Comparison of ENCODE assay signal across 19 cellular contexts in genomic region chr4:110270492-110271197, GRCh38.
DNase-seq lines count a peak whose midpoint lies in the region; ATAC-seq and TF ChIP-seq lines count a peak whose summit lies in the region.
"Had no signal": no experiment of that assay in that cellular context is flagged by ENCODE, and none has a peak within 500 bp of the region (broad histone marks: within the 10 kb centered on the region; RNA-seq: fewer than 3 reads in every experiment).

No MANE protein-coding gene starts in this region.

- peaks cover 0 to 4% (median 0%) of the 10 kb centered on the region in 11 donors for H3K9me3 Mint-ChIP-seq in naive thymus-derived CD4-positive, alpha-beta T cell
- H3K9me3 Mint-ChIP-seq in activated T-cell treated with anti-CD3 and anti-CD28 coated beads, Interleukin-2, amount 50 U/mL, for 72 hours: no peaks in the 10 kb centered on the region
- H3K9me3 Mint-ChIP-seq: activated CD4-positive, alpha-beta memory T cell treated with anti-CD3 and anti-CD28 coated beads, Interleukin-2, amount 10 ng/mL, durations not matched to agents 7 days and 5 days had no signal

- no peak overlapping the region for H3K4me3 ChIP-seq in HFF-Myc (replicated peaks; ENCODE audit: low read depth, low read length)
- H3K4me3 ChIP-seq in fibroblast of pulmonary artery (replicated peaks; ENCODE audit: low read depth, low read length): no peak overlapping the region
- no peak overlapping the region for H3K4me3 ChIP-seq in naive thymus-derived CD4-positive, alpha-beta T cell (ENCODE audit: low read length)
- H3K4me3 ChIP-seq: A549, psoas muscle had no signal

- CTCF ChIA-PET in naive thymus-derived CD4-positive, alpha-beta T cell (lab: Charles Lee): no interaction called here

- intact Hi-C loops in naive thymus-derived CD4-positive, alpha-beta T cell (cut with micrococcal nuclease): no loop called here

- H3K27me3 ChIP-seq in naive thymus-derived CD4-positive, alpha-beta T cell (ENCODE audit: control insufficient read depth in 2 of 2, insufficient read depth in 2 of 2, low read length in 2 of 2): no peaks in the 10 kb centered on the region

- peaks cover 0 to 25% (median 0%) of the 10 kb centered on the region in 5 donors for H3K27me3 Mint-ChIP-seq in naive thymus-derived CD4-positive, alpha-beta T cell
- H3K27me3 Mint-ChIP-seq in activated T-cell treated with anti-CD3 and anti-CD28 coated beads, Interleukin-2, amount 50 U/mL, for 72 hours (ENCODE audit: low read depth): peaks cover 12% of the 10 kb centered on the region

- ATAC-seq in SK-N-SH treated with all-trans-retinoic acid at 6 μM for 48 hours: peak; percentile 86
- no peak for ATAC-seq in naive thymus-derived CD4-positive, alpha-beta T cell
- no peak for ATAC-seq in activated T-cell treated with anti-CD3 and anti-CD28 coated beads, Interleukin-2, amount 50 U/mL, for 72 hours (replicated peaks in 1 of 2)
- ATAC-seq in GM21423 (IDR thresholded peaks at IDR 0.05; ENCODE audit: unreplicated experiment): no peak
- ATAC-seq: A549, Panc1, T-helper 17 cell had no signal

- DNase-seq in A172 (ENCODE audit: low spot score): peak; percentile 67
- peak; percentile 22 for DNase-seq in HFF-Myc (ENCODE audit: extremely low read depth, low read depth)
- DNase-seq in fibroblast of pulmonary artery (ENCODE audit: low read depth): peak; percentile 42
- no peak for DNase-seq in naive thymus-derived CD4-positive, alpha-beta T cell
- no peak for DNase-seq in hippocampal formation (lab: John Stamatoyannopoulos, UW)
- no peak for DNase-seq in activated T-cell treated with anti-CD3 and anti-CD28 coated beads, Interleukin-2, amount 50 U/mL, for 72 hours
- DNase-seq: activated CD4-positive, alpha-beta memory T cell treated with anti-CD3 and anti-CD28 coated beads, Interleukin-2, amount 10 ng/mL, durations not matched to agents 7 days and 5 days; activated gamma-delta T cell treated with Interleukin-2 at 50 U/mL for 16 hours; DMS 273 treated with DMSO at 0.1 percent for 48 hours; NCI-H1092; psoas muscle; stimulated activated CD8-positive, alpha-beta memory T cell treated with anti-CD3 and anti-CD28 coated beads, Interleukin-4, amount 100 ng/mL, for 48 hours; T-helper 17 cell; trophoblast cell had no signal

- no peak overlapping the region for H3K4me3 Mint-ChIP-seq in naive thymus-derived CD4-positive, alpha-beta T cell
- no peak overlapping the region for H3K4me3 Mint-ChIP-seq in activated T-cell treated with anti-CD3 and anti-CD28 coated beads, Interleukin-2, amount 50 U/mL, for 72 hours
- H3K4me3 Mint-ChIP-seq: activated CD4-positive, alpha-beta memory T cell treated with anti-CD3 and anti-CD28 coated beads, Interleukin-2, amount 10 ng/mL, durations not matched to agents 7 days and 5 days; mesothelial cell of epicardium; T-helper 17 cell had no signal

- no peak for TF ChIP-seq CTCF in HFF-Myc (IDR thresholded peaks at IDR 0.05; ENCODE audit: low read depth, low read length, missing control alignments)
- no peak for TF ChIP-seq CTCF in fibroblast of pulmonary artery (IDR thresholded peaks at IDR 0.05; ENCODE audit: low read length, missing control alignments)

- POLR2A ChIA-PET in naive thymus-derived CD4-positive, alpha-beta T cell (lab: Charles Lee): no interaction called here

- H3K27ac ChIP-seq in naive thymus-derived CD4-positive, alpha-beta T cell (ENCODE audit: low read depth, low read length): no peak overlapping the region
- H3K27ac ChIP-seq: A549, psoas muscle had no signal

- no peak overlapping the region for H3K27ac Mint-ChIP-seq in naive thymus-derived CD4-positive, alpha-beta T cell
- no peak overlapping the region for H3K27ac Mint-ChIP-seq in activated T-cell treated with anti-CD3 and anti-CD28 coated beads, Interleukin-2, amount 50 U/mL, for 72 hours
- H3K27ac Mint-ChIP-seq: activated CD4-positive, alpha-beta memory T cell treated with anti-CD3 and anti-CD28 coated beads, Interleukin-2, amount 10 ng/mL, durations not matched to agents 7 days and 5 days; mesothelial cell of epicardium; T-helper 17 cell had no signal

- no peaks in the 10 kb centered on the region for H3K4me1 ChIP-seq in naive thymus-derived CD4-positive, alpha-beta T cell (ENCODE audit: control insufficient read depth in 2 of 2, insufficient read depth in 2 of 2, low read length in 2 of 2)
- H3K4me1 ChIP-seq: A549, psoas muscle had no signal

- H3K4me1 Mint-ChIP-seq in naive thymus-derived CD4-positive, alpha-beta T cell: peaks cover 0 to 10% (median 0%) of the 10 kb centered on the region in 7 donors
- no peaks in the 10 kb centered on the region for H3K4me1 Mint-ChIP-seq in activated T-cell treated with anti-CD3 and anti-CD28 coated beads, Interleukin-2, amount 50 U/mL, for 72 hours (ENCODE audit: low read depth)
- H3K4me1 Mint-ChIP-seq: mesothelial cell of epicardium, T-helper 17 cell had no signal

- no peaks in the 10 kb centered on the region for H3K36me3 ChIP-seq in naive thymus-derived CD4-positive, alpha-beta T cell (ENCODE audit: control insufficient read depth in 2 of 3, insufficient read depth in 3 of 3, low read length in 3 of 3)

- no peaks in the 10 kb centered on the region for H3K36me3 Mint-ChIP-seq in naive thymus-derived CD4-positive, alpha-beta T cell
- no peaks in the 10 kb centered on the region for H3K36me3 Mint-ChIP-seq in activated T-cell treated with anti-CD3 and anti-CD28 coated beads, Interleukin-2, amount 50 U/mL, for 72 hours (ENCODE audit: insufficient read depth in 2 of 2)
- H3K36me3 Mint-ChIP-seq: mesothelial cell of epicardium had no signal

- no peaks in the 10 kb centered on the region for H3K9me3 ChIP-seq in naive thymus-derived CD4-positive, alpha-beta T cell (ENCODE audit: control insufficient read depth in 2 of 3, low read length in 3 of 3)
- H3K9me3 ChIP-seq: A549, psoas muscle had no signal

TF ChIP-seq in SK-N-SH treated with all-trans-retinoic acid at 6 μM for 48 hours, 23 proteins besides CTCF, POLR2A, EP300 and RAD21:
- peak; percentile 59; the same call in 1 of the 2 replicates for TF ChIP-seq CREB5 (CRISPR knock-in tag; IDR thresholded peaks at IDR 0.05; ENCODE audit: low read depth)
- no peak for TF ChIP-seq PATZ1 (CRISPR knock-in tag; IDR thresholded peaks at IDR 0.05; ENCODE audit: borderline replicate concordance)

Comparison
In these comparisons a context has a peak if more than half of its experiments do, and no peak if none do; other contexts are left out.
1. DNase-seq: peak in A172 (single experiment), HFF-Myc (single experiment) and fibroblast of pulmonary artery (single experiment); none in naive thymus-derived CD4-positive, alpha-beta T cell (0 of 9), hippocampal formation (0 of 2) and activated T-cell treated with anti-CD3 and anti-CD28 coated beads, Interleukin-2, amount 50 U/mL, for 72 hours (0 of 2).